Comparison of ENCODE assay signal across 14 cellular contexts in genomic region chr4:76655566-76656479, GRCh38.
"Had no signal": no experiment of that assay in that cellular context is flagged by ENCODE, and none has a peak within 500 bp of the region (broad histone marks: within the 10 kb centered on the region; RNA-seq: fewer than 3 reads in every experiment).

No MANE protein-coding gene starts in this region.

- H3K9me3 ChIP-seq: mucosa of descending colon, tibial nerve had no signal

- H3K4me3 Mint-ChIP-seq: activated naive CD8-positive, alpha-beta T cell treated with anti-CD3 and anti-CD28 coated beads, Interleukin-2, amount 50 U/mL, for 24 hours; dendritic cell treated with granulocyte-macrophage colony-stimulating factor and Interleukin-4, amounts not matched to agents 40 ng/mL and 50 ng/mL, for 4 days; effector memory CD8-positive, alpha-beta T cell; natural killer cell treated with Interleukin-12 subunit alpha and Interleukin-12 subunit beta and Interleukin-15 and Interleukin-18, amount 100 ng/mL, for 72 hours; T-helper 1 cell treated with Interleukin-12 subunit alpha and Interleukin-12 subunit beta and Interleukin-4 antibody, amounts not matched to agents 30 μg/mL and 1 μg/mL, for 36 hours; WTC11 had no signal

- DNase-seq: activated CD4-positive, alpha-beta T cell treated with anti-CD3 and anti-CD28 coated beads for 48 hours; activated CD8-positive, alpha-beta memory T cell treated with anti-CD3 and anti-CD28 coated beads for 24 hours; activated naive CD4-positive, alpha-beta T cell treated with Interleukin-2 at 50 U/mL for 16 hours; activated naive CD8-positive, alpha-beta T cell treated with anti-CD3 and anti-CD28 coated beads, Interleukin-2, amount 50 U/mL, for 24 hours; central memory CD4-positive, alpha-beta T cell; effector memory CD8-positive, alpha-beta T cell; mucosa of descending colon; occipital lobe had no signal

- H3K9me3 Mint-ChIP-seq: dendritic cell treated with granulocyte-macrophage colony-stimulating factor and Interleukin-4, amounts not matched to agents 40 ng/mL and 50 ng/mL, for 4 days; effector memory CD8-positive, alpha-beta T cell; T-helper 1 cell treated with Interleukin-12 subunit alpha and Interleukin-12 subunit beta and Interleukin-4 antibody, amounts not matched to agents 30 μg/mL and 1 μg/mL, for 36 hours had no signal

- H3K27ac Mint-ChIP-seq: activated naive CD8-positive, alpha-beta T cell treated with anti-CD3 and anti-CD28 coated beads, Interleukin-2, amount 50 U/mL, for 24 hours; dendritic cell treated with granulocyte-macrophage colony-stimulating factor and Interleukin-4, amounts not matched to agents 40 ng/mL and 50 ng/mL, for 4 days; effector memory CD8-positive, alpha-beta T cell; natural killer cell treated with Interleukin-12 subunit alpha and Interleukin-12 subunit beta and Interleukin-15 and Interleukin-18, amount 100 ng/mL, for 72 hours; T-helper 1 cell treated with Interleukin-12 subunit alpha and Interleukin-12 subunit beta and Interleukin-4 antibody, amounts not matched to agents 30 μg/mL and 1 μg/mL, for 36 hours; WTC11 had no signal

- H3K27ac ChIP-seq: epithelial cell of prostate, tibial nerve had no signal

- ATAC-seq: activated naive CD8-positive, alpha-beta T cell treated with anti-CD3 and anti-CD28 coated beads, Interleukin-2, amount 50 U/mL, for 24 hours; effector memory CD8-positive, alpha-beta T cell; mucosa of descending colon; natural killer cell treated with Interleukin-12 subunit alpha and Interleukin-12 subunit beta and Interleukin-15 and Interleukin-18, amount 100 ng/mL, for 72 hours; WTC11 had no signal

- H3K4me3 ChIP-seq: mucosa of descending colon, tibial nerve had no signal

- H3K4me1 Mint-ChIP-seq: WTC11 had no signal

- H3K27me3 ChIP-seq: tibial nerve had no signal

- H3K36me3 ChIP-seq: tibial nerve had no signal

- H3K36me3 Mint-ChIP-seq: natural killer cell treated with Interleukin-12 subunit alpha and Interleukin-12 subunit beta and Interleukin-15 and Interleukin-18, amount 100 ng/mL, for 72 hours; WTC11 had no signal

- H3K27me3 Mint-ChIP-seq: dendritic cell treated with granulocyte-macrophage colony-stimulating factor and Interleukin-4, amounts not matched to agents 40 ng/mL and 50 ng/mL, for 4 days had no signal
